ENCODE assay signal across 8 cellular contexts in genomic region chr15:79380755-79381499, GRCh38. TPM values are rescaled to one million over a fixed set of nuclear protein-coding genes. Genes with fewer than 3 reads are reported as not detected.
DNase-seq lines count a peak whose midpoint lies in the region; ATAC-seq and TF ChIP-seq lines count a peak whose summit lies in the region.
"Had no signal": no experiment of that assay in that cellular context is flagged by ENCODE, and none has a peak within 500 bp of the region (broad histone marks: within the 10 kb centered on the region; RNA-seq: fewer than 3 reads in every experiment).

No MANE protein-coding gene starts in this region.

- no peaks in the 10 kb centered on the region for H3K4me1 ChIP-seq in mesenchymal stem cell (ENCODE audit: control insufficient read depth, insufficient read depth, low read depth, low read length)

- H2BK120ac ChIP-seq in mesenchymal stem cell (ENCODE audit: low read depth, low read length): no peak overlapping the region

- H3K14ac ChIP-seq in mesenchymal stem cell (ENCODE audit: low read length in 2 of 2): no peak overlapping the region

- intact Hi-C loops in activated CD4-positive, alpha-beta memory T cell treated with anti-CD3 and anti-CD28 coated beads for 36 hours (cut with micrococcal nuclease): loop anchor here (1.0 to 5.0 kb wide), 4 partner anchors 215 to 791 kb away; no protein-coding TSS in a partner anchor

- 40% methylated on average over 4 of the region's 4 CpGs for WGBS in mesenchymal stem cell

- no peak overlapping the region for H2AFZ ChIP-seq in mesenchymal stem cell (ENCODE audit: low read depth, low read length)

- H4K91ac ChIP-seq in mesenchymal stem cell (ENCODE audit: low read length): no peak overlapping the region

- H3K23ac ChIP-seq in mesenchymal stem cell (ENCODE audit: low read length in 2 of 2): no peak overlapping the region

- no peaks in the 10 kb centered on the region for H3K36me3 Mint-ChIP-seq in activated CD4-positive, alpha-beta memory T cell treated with anti-CD3 and anti-CD28 coated beads for 36 hours

- DNase-seq in GM13976 (ENCODE audit: low spot score) (peak; percentile 74), NCI-H748 (lab: John Stamatoyannopoulos, UW; ENCODE audit: unreplicated experiment) (peak; percentile 70), mesenchymal stem cell (peak; percentile 70)
- DNase-seq in activated CD4-positive, alpha-beta memory T cell treated with anti-CD3 and anti-CD28 coated beads for 36 hours: peak; percentile 81
- peak; percentile 65 for DNase-seq in effector CD8-positive, alpha-beta T cell (lab: John Stamatoyannopoulos, UW)
- peak; percentile 51 to 53 for DNase-seq in stimulated activated CD8-positive, alpha-beta memory T cell treated with anti-CD3 and anti-CD28 coated beads, Interleukin-15, amount 100 ng/mL, for 48 hours (ENCODE audit: low read depth in 2 of 2)

- TF ChIP-seq CTCF in GM13976 (IDR thresholded peaks at IDR 0.05; ENCODE audit: borderline replicate concordance, control extremely low read depth, extremely low read depth, insufficient read depth, missing control alignments): peak; percentile 82

- ATAC-seq in HG03280 (IDR thresholded peaks at IDR 0.05; ENCODE audit: unreplicated experiment): peak; percentile 63

- H2BK12ac ChIP-seq in mesenchymal stem cell (ENCODE audit: low read length in 2 of 2): no peak overlapping the region

- H3K4me3 Mint-ChIP-seq in activated CD4-positive, alpha-beta memory T cell treated with anti-CD3 and anti-CD28 coated beads for 36 hours: no peak overlapping the region
- H3K4me3 Mint-ChIP-seq: stimulated activated naive CD8-positive, alpha-beta T cell treated with anti-CD3 and anti-CD28 coated beads, Interleukin-15, Interleukin-2, amounts not matched to agents 100 ng/mL and 50 ng/mL, for 24 hours had no signal

- H3K27ac Mint-ChIP-seq in activated CD4-positive, alpha-beta memory T cell treated with anti-CD3 and anti-CD28 coated beads for 36 hours: no peak overlapping the region
- H3K27ac Mint-ChIP-seq: stimulated activated naive CD8-positive, alpha-beta T cell treated with anti-CD3 and anti-CD28 coated beads, Interleukin-15, Interleukin-2, amounts not matched to agents 100 ng/mL and 50 ng/mL, for 24 hours had no signal

- no peak overlapping the region for H2BK15ac ChIP-seq in mesenchymal stem cell (ENCODE audit: low read depth, poor library complexity, severe bottlenecking)

- POLR2A ChIA-PET in activated CD4-positive, alpha-beta memory T cell treated with anti-CD3 and anti-CD28 coated beads for 36 hours (lab: Charles Lee): no interaction called here

- peaks cover 4% of the 10 kb centered on the region for H3K4me1 Mint-ChIP-seq in activated CD4-positive, alpha-beta memory T cell treated with anti-CD3 and anti-CD28 coated beads for 36 hours (ENCODE audit: low read depth)

- H3K27ac ChIP-seq in mesenchymal stem cell (ENCODE audit: low read length, poor library complexity, severe bottlenecking): no peak overlapping the region

- H3K9ac ChIP-seq in mesenchymal stem cell (ENCODE audit: low read length): no peak overlapping the region

- no peak overlapping the region for H3K18ac ChIP-seq in mesenchymal stem cell (ENCODE audit: low read depth in 1 of 2, low read length in 2 of 2)

- no peak overlapping the region for H3K4ac ChIP-seq in mesenchymal stem cell (ENCODE audit: low read depth in 1 of 2, low read length in 2 of 2)

- in situ Hi-C loops in GM13976 (cut with MboI; ENCODE audit: low sequenced_read_pairs, unreplicated experiment): no loop called here

- CTCF ChIA-PET in activated CD4-positive, alpha-beta memory T cell treated with anti-CD3 and anti-CD28 coated beads for 36 hours (lab: Charles Lee): interaction anchor here (0.5 to 8.4 kb wide), 33 partner anchors 8 to 793 kb away, joined by 3 to 157 read pairs (median 4); no protein-coding TSS in a partner anchor

- no peak overlapping the region for H3K4me2 ChIP-seq in mesenchymal stem cell (ENCODE audit: low read length, poor library complexity, severe bottlenecking)

- no peaks in the 10 kb centered on the region for H3K27me3 Mint-ChIP-seq in activated CD4-positive, alpha-beta memory T cell treated with anti-CD3 and anti-CD28 coated beads for 36 hours
- H3K27me3 Mint-ChIP-seq: stimulated activated naive CD8-positive, alpha-beta T cell treated with anti-CD3 and anti-CD28 coated beads, Interleukin-15, Interleukin-2, amounts not matched to agents 100 ng/mL and 50 ng/mL, for 24 hours had no signal

- no peak overlapping the region for H3K4me3 ChIP-seq in mesenchymal stem cell (ENCODE audit: insufficient read depth in 1 of 2, low read depth in 1 of 2, low read length in 2 of 2)

- H3K79me1 ChIP-seq in mesenchymal stem cell (replicated peaks; ENCODE audit: low read length, poor library complexity, severe bottlenecking): no peaks in the 10 kb centered on the region

- H2BK5ac ChIP-seq in mesenchymal stem cell (ENCODE audit: low read depth, low read length, poor library complexity, severe bottlenecking): no peak overlapping the region

- no peaks in the 10 kb centered on the region for H3K27me3 ChIP-seq in mesenchymal stem cell (ENCODE audit: control insufficient read depth in 1 of 2, insufficient read depth in 1 of 2, low read length in 2 of 2)

- H3K36me3 ChIP-seq in mesenchymal stem cell (ENCODE audit: control insufficient read depth in 1 of 2, insufficient read depth in 2 of 2, low read depth in 1 of 2, low read length in 2 of 2): peaks cover 7 to 11% of the 10 kb centered on the region in 2 experiments

- H4K8ac ChIP-seq in mesenchymal stem cell (ENCODE audit: low read length): no peak overlapping the region

- no peaks in the 10 kb centered on the region for H3K9me3 ChIP-seq in mesenchymal stem cell (ENCODE audit: control insufficient read depth, low read length)

- H3K9me3 Mint-ChIP-seq in activated CD4-positive, alpha-beta memory T cell treated with anti-CD3 and anti-CD28 coated beads for 36 hours: no peaks in the 10 kb centered on the region
- H3K9me3 Mint-ChIP-seq: stimulated activated naive CD8-positive, alpha-beta T cell treated with anti-CD3 and anti-CD28 coated beads, Interleukin-15, Interleukin-2, amounts not matched to agents 100 ng/mL and 50 ng/mL, for 24 hours had no signal

- no peak overlapping the region for H2AK5ac ChIP-seq in mesenchymal stem cell (ENCODE audit: low read length, severe bottlenecking)

RNA-seq across cellular contexts. Expression of gene MINAR1, which starts 51.2 kb away (rescaled TPM):
- total RNA-seq in activated CD4-positive, alpha-beta memory T cell treated with anti-CD3 and anti-CD28 coated beads for 36 hours: under 1 TPM; 0.29 to 0.31 TPM
- 1.1 TPM for polyA plus RNA-seq in mesenchymal stem cell (2013, experiment 1 of 2)
- 1.3 TPM for polyA plus RNA-seq in mesenchymal stem cell (2013, experiment 2 of 2)
